22 cellular contexts compared by ENCODE assay signal in genomic region chr2:131036269-131036668, GRCh38. TPM values are rescaled to one million over a fixed set of nuclear protein-coding genes. Genes with fewer than 3 reads are reported as not detected.
DNase-seq lines count a peak whose midpoint lies in the region; ATAC-seq and TF ChIP-seq lines count a peak whose summit lies in the region.
"Had no signal": no experiment of that assay in that cellular context is flagged by ENCODE, and none has a peak within 500 bp of the region (broad histone marks: within the 10 kb centered on the region; RNA-seq: fewer than 3 reads in every experiment).

No MANE protein-coding gene starts in this region.

- intact Hi-C loops in sciatic nerve (cut with DNase I) (no loop called here), mammary epithelial cell (cut with micrococcal nuclease) (no loop called here)
- intact Hi-C loops in activated T-helper 1 cell treated with anti-CD3 and anti-CD28 coated beads, Interleukin-12 subunit alpha, Interleukin-12 subunit beta, Interleukin-2, Interleukin-4 antibody, amounts not matched to agents 30 ng/mL and 10 ng/mL and 1 ng/mL, durations not matched to agents 14 hours and 24 hours and 36 hours (cut with micrococcal nuclease), result no loop called here

- no peak for TF ChIP-seq CTCF in GM23338 (conservative IDR thresholded peaks at IDR 0.05; ENCODE audit: low read depth in 2 of 2)
- TF ChIP-seq CTCF in mammary epithelial cell (conservative IDR thresholded peaks at IDR 0.05 in 1 of 2, IDR thresholded peaks at IDR 0.05 in 1 of 2; ENCODE audit: extremely low read depth in 1 of 2, insufficient read depth in 1 of 2, low read depth in 1 of 2, low read length in 2 of 2), result no peak

- peaks cover 8% of the 10 kb centered on the region; the same call in 2 of the 3 replicates for H3K4me1 Mint-ChIP-seq in GM23338
- peaks cover 5% of the 10 kb centered on the region for H3K4me1 Mint-ChIP-seq in activated T-helper 1 cell treated with anti-CD3 and anti-CD28 coated beads, Interleukin-12 subunit alpha, Interleukin-12 subunit beta, Interleukin-2, Interleukin-4 antibody, amounts not matched to agents 30 ng/mL and 10 ng/mL and 1 ng/mL, durations not matched to agents 14 hours and 24 hours and 36 hours (ENCODE audit: low read depth)

- H3K4me3 ChIP-seq in GM23338 (no peak overlapping the region), adipocyte (ENCODE audit: low read length) (peak overlapping the region; percentile 78), mammary epithelial cell (replicated peaks in 1 of 3; ENCODE audit: insufficient read depth in 1 of 3, low read depth in 2 of 3, low read length in 3 of 3) (no peak overlapping the region)

- H3K27me3 ChIP-seq in GM23338 (ENCODE audit: insufficient read depth) (peaks cover 29% of the 10 kb centered on the region), adipocyte (replicated peaks; ENCODE audit: control insufficient read depth, insufficient read depth, low read length) (no peaks in the 10 kb centered on the region), mammary epithelial cell (ENCODE audit: insufficient read depth, low read length) (no peaks in the 10 kb centered on the region)

- no peaks in the 10 kb centered on the region for H3K9me3 Mint-ChIP-seq in GM23338
- no peaks in the 10 kb centered on the region for H3K9me3 Mint-ChIP-seq in activated T-helper 1 cell treated with anti-CD3 and anti-CD28 coated beads, Interleukin-12 subunit alpha, Interleukin-12 subunit beta, Interleukin-2, Interleukin-4 antibody, amounts not matched to agents 30 ng/mL and 10 ng/mL and 1 ng/mL, durations not matched to agents 14 hours and 24 hours and 36 hours
- H3K9me3 Mint-ChIP-seq: CD4-positive, alpha-beta memory T cell had no signal

- H4K20me1 ChIP-seq in GM23338 (replicated peaks; ENCODE audit: insufficient read depth) (no peaks in the 10 kb centered on the region), mammary epithelial cell (ENCODE audit: insufficient read depth, low read length) (no peaks in the 10 kb centered on the region)

- H3K4me1 ChIP-seq in GM23338 (ENCODE audit: insufficient read depth) (peaks cover 6% of the 10 kb centered on the region; the same call in 1 of the 2 replicates), adipocyte (ENCODE audit: control insufficient read depth, insufficient read depth, low read length) (peaks cover 12% of the 10 kb centered on the region), mammary epithelial cell (ENCODE audit: insufficient read depth, low read length) (peaks cover 20% of the 10 kb centered on the region)
- H3K4me1 ChIP-seq: lower lobe of right lung had no signal

- H3K9ac ChIP-seq in adipocyte (ENCODE audit: low read length) (no peak overlapping the region), mammary epithelial cell (ENCODE audit: insufficient read depth, low read length) (no peak overlapping the region)

- no peak overlapping the region for H3K4me2 ChIP-seq in GM23338
- H3K4me2 ChIP-seq in mammary epithelial cell (ENCODE audit: insufficient read depth, low read depth, low read length), result no peak overlapping the region

- BruUV-seq in mammary epithelial cell (replicated peaks; lab: Mats Ljungman, UMichigan), result no TSS peak

- H3K4me3 Mint-ChIP-seq in GM23338, result peak overlapping the region; percentile 68
- no peak overlapping the region for H3K4me3 Mint-ChIP-seq in activated T-helper 1 cell treated with anti-CD3 and anti-CD28 coated beads, Interleukin-12 subunit alpha, Interleukin-12 subunit beta, Interleukin-2, Interleukin-4 antibody, amounts not matched to agents 30 ng/mL and 10 ng/mL and 1 ng/mL, durations not matched to agents 14 hours and 24 hours and 36 hours

- in situ Hi-C loops in mammary epithelial cell (cut with MboI; ENCODE audit: low sequenced_read_pairs in 2 of 2), result no loop called here

- no peaks in the 10 kb centered on the region for H3K9me2 ChIP-seq in GM23338 (ENCODE audit: insufficient read depth)

- no peaks in the 10 kb centered on the region for H3K9me3 ChIP-seq in adipocyte (ENCODE audit: control insufficient read depth, low read length)
- no peaks in the 10 kb centered on the region for H3K9me3 ChIP-seq in mammary epithelial cell (replicated peaks; ENCODE audit: insufficient read depth, low read length)
- H3K9me3 ChIP-seq: lower lobe of right lung, stomach had no signal

- no peak for DNase-seq in GM23338 (ENCODE audit: low spot score)
- no peak for DNase-seq in adipocyte (ENCODE audit: low read depth)
- peak; percentile 55 for DNase-seq in mesenteric fat pad (ENCODE audit: low spot score)
- peak; percentile 15 for DNase-seq in sciatic nerve (ENCODE audit: low spot score)
- DNase-seq in mammary epithelial cell, result no peak
- no peak for DNase-seq in EL
- no peak for DNase-seq in activated T-helper 1 cell treated with anti-CD3 and anti-CD28 coated beads, Interleukin-12 subunit alpha, Interleukin-12 subunit beta, Interleukin-2, Interleukin-4 antibody, amounts not matched to agents 30 ng/mL and 10 ng/mL and 1 ng/mL, durations not matched to agents 14 hours and 24 hours and 36 hours (ENCODE audit: low spot score)
- DNase-seq: activated CD4-positive, alpha-beta T cell treated with anti-CD3 and anti-CD28 coated beads, Interleukin-2, amount 50 U/mL, for 4 hours; activated T-cell treated with anti-CD3 and anti-CD28 coated beads for 4 hours; amygdala; CD4-positive, alpha-beta memory T cell; DMS153; kidney; lower lobe of right lung; NCI-H1092 treated with DMSO at 0.1 percent for 48 hours; NCI-H187 treated with DMSO at 0.1 percent for 48 hours; right cardiac atrium; stomach; trophoblast cell had no signal

- 100% methylated on average over 5 of the region's 6 CpGs for WGBS in mammary epithelial cell (ENCODE audit: low coverage, missing lambda C conversion rate)

- H3K79me2 ChIP-seq in GM23338 (replicated peaks; ENCODE audit: insufficient read depth) (no peaks in the 10 kb centered on the region), mammary epithelial cell (ENCODE audit: insufficient read depth, low read length) (no peaks in the 10 kb centered on the region)

- no peaks in the 10 kb centered on the region for H3F3A ChIP-seq in GM23338 (replicated peaks; ENCODE audit: low read depth)

- H3K36me3 Mint-ChIP-seq in GM23338 (ENCODE audit: low read depth), result no peaks in the 10 kb centered on the region
- H3K36me3 Mint-ChIP-seq in activated T-helper 1 cell treated with anti-CD3 and anti-CD28 coated beads, Interleukin-12 subunit alpha, Interleukin-12 subunit beta, Interleukin-2, Interleukin-4 antibody, amounts not matched to agents 30 ng/mL and 10 ng/mL and 1 ng/mL, durations not matched to agents 14 hours and 24 hours and 36 hours (ENCODE audit: low read depth), result no peaks in the 10 kb centered on the region
- H3K36me3 Mint-ChIP-seq: CD4-positive, alpha-beta memory T cell had no signal

- H3K27ac ChIP-seq in GM23338 (ENCODE audit: low read depth) (no peak overlapping the region), mammary epithelial cell (ENCODE audit: insufficient read depth, low read depth, low read length) (no peak overlapping the region)
- H3K27ac ChIP-seq: cardiac muscle cell, lower lobe of right lung had no signal

- H3K27ac Mint-ChIP-seq in GM23338, result no peak overlapping the region
- H3K27ac Mint-ChIP-seq in activated T-helper 1 cell treated with anti-CD3 and anti-CD28 coated beads, Interleukin-12 subunit alpha, Interleukin-12 subunit beta, Interleukin-2, Interleukin-4 antibody, amounts not matched to agents 30 ng/mL and 10 ng/mL and 1 ng/mL, durations not matched to agents 14 hours and 24 hours and 36 hours, result no peak overlapping the region
- H3K27ac Mint-ChIP-seq: CD4-positive, alpha-beta memory T cell had no signal

- H2AFZ ChIP-seq in GM23338, result no peak overlapping the region
- no peak overlapping the region for H2AFZ ChIP-seq in mammary epithelial cell (ENCODE audit: low read depth, low read length)

- CTCF ChIA-PET in mammary epithelial cell (lab: Charles Lee; ENCODE audit: low non-redundant PET), result no interaction called here

- dilution Hi-C loops in mammary epithelial cell (cut with HindIII; ENCODE audit: low sequenced_read_pairs), result no loop called here

- peaks cover 44% of the 10 kb centered on the region for H3K27me3 Mint-ChIP-seq in GM23338 (ENCODE audit: insufficient read depth, low read depth, poor library complexity)
- H3K27me3 Mint-ChIP-seq in activated T-helper 1 cell treated with anti-CD3 and anti-CD28 coated beads, Interleukin-12 subunit alpha, Interleukin-12 subunit beta, Interleukin-2, Interleukin-4 antibody, amounts not matched to agents 30 ng/mL and 10 ng/mL and 1 ng/mL, durations not matched to agents 14 hours and 24 hours and 36 hours (ENCODE audit: insufficient read depth), result peaks cover 28% of the 10 kb centered on the region

- H3K36me3 ChIP-seq in GM23338 (ENCODE audit: insufficient read depth), result no peaks in the 10 kb centered on the region
- H3K36me3 ChIP-seq in adipocyte (ENCODE audit: control insufficient read depth, insufficient read depth, low read length, severe bottlenecking), result peaks cover 4% of the 10 kb centered on the region
- H3K36me3 ChIP-seq in mammary epithelial cell (ENCODE audit: insufficient read depth, low read length), result no peaks in the 10 kb centered on the region
- H3K36me3 ChIP-seq: cardiac muscle cell, lower lobe of right lung had no signal

- ATAC-seq in GM23338 (no peak), sciatic nerve (no peak), HG03139 (IDR thresholded peaks at IDR 0.05; ENCODE audit: unreplicated experiment) (no peak)
- ATAC-seq: lower lobe of right lung, right cardiac atrium, SK-N-SH treated with all-trans-retinoic acid at 6 μM for 48 hours had no signal

TF ChIP-seq in GM23338, 12 proteins besides CTCF, POLR2A, EP300 and RAD21 (continues in another document):
- TF ChIP-seq STAT1 (IDR thresholded peaks at IDR 0.05; ENCODE audit: unreplicated experiment) (no peak), EZH2 (IDR thresholded peaks at IDR 0.05; ENCODE audit: low read depth, unreplicated experiment) (no peak), ZNF331 (CRISPR knock-in tag; IDR thresholded peaks at IDR 0.05; ENCODE audit: low read depth) (no peak), ETS1 (IDR thresholded peaks at IDR 0.05) (no peak)

RNA-seq across cellular contexts. Expression of gene FAM168B, which starts 57.0 kb away (rescaled TPM):
- total RNA-seq in GM23338 (2014; rRNA removed; shearing (Covaris generic)), result 70.5 and 76.8 TPM in 2 replicates
- polyA plus RNA-seq in GM23338 (2016; fragmentation: Nextera tagmentation; extraction: Ambion mirVana), result 18.8 and 19.1 TPM in 2 replicates
- 120 TPM for total RNA-seq in mesenteric fat pad
- 88.0 TPM for total RNA-seq in sciatic nerve
- total RNA-seq in mammary epithelial cell, result 100 to 1,000 TPM in 1 of 2 donors, 10 to 100 TPM in 1; 89.5 to 108 TPM
- 115 TPM for polyA plus RNA-seq in mammary epithelial cell
- polyA minus RNA-seq in mammary epithelial cell, result 59.2 TPM
- total RNA-seq in activated T-helper 1 cell treated with anti-CD3 and anti-CD28 coated beads, Interleukin-12 subunit alpha, Interleukin-12 subunit beta, Interleukin-2, Interleukin-4 antibody, amounts not matched to agents 30 ng/mL and 10 ng/mL and 1 ng/mL, durations not matched to agents 14 hours and 24 hours and 36 hours, result 79.0 and 79.1 TPM in 2 replicates

Comparison
In these comparisons a context has a peak if more than half of its experiments do, and no peak if none do; other contexts are left out.
1. DNase-seq: peak in mesenteric fat pad (single experiment) and sciatic nerve (single experiment); none in GM23338 (single experiment), adipocyte (single experiment), mammary epithelial cell (single experiment), EL (single experiment) and activated T-helper 1 cell treated with anti-CD3 and anti-CD28 coated beads, Interleukin-12 subunit alpha, Interleukin-12 subunit beta, Interleukin-2, Interleukin-4 antibody, amounts not matched to agents 30 ng/mL and 10 ng/mL and 1 ng/mL, durations not matched to agents 14 hours and 24 hours and 36 hours (single experiment).